In genomic region chr12:50220357-50221061, GRCh38 we compare ENCODE assay signal across 8 cellular contexts. TPM values are rescaled to one million over a fixed set of nuclear protein-coding genes. Genes with fewer than 3 reads are reported as not detected.
DNase-seq lines count a peak whose midpoint lies in the region; ATAC-seq, FAIRE-seq and TF ChIP-seq lines count a peak whose summit lies in the region.

No MANE protein-coding gene starts in this region.

- WGBS in heart right ventricle, 2 donors = 35 to 41% methylated on average over 4 of the region's 4 CpGs

- peaks cover 5 to 17% of the 10 kb centered on the region in 2 donors for H3K36me3 Mint-ChIP-seq in activated T-cell treated with anti-CD3 and anti-CD28 coated beads, Interleukin-2, amount 50 U/mL, for 72 hours (ENCODE audit: insufficient read depth in 2 of 2)

- peak overlapping the region; percentile 1; the same call in 1 of the 2 replicates for H3K27ac ChIP-seq in HUES6 (ENCODE audit: low read depth, low read length)
- peak overlapping the region; percentile 0 to 88 (median 78) for H3K27ac ChIP-seq in heart right ventricle

- H3K4me3 ChIP-seq in HUES6 (ENCODE audit: low read depth, low read length) = peak overlapping the region; percentile 62
- H3K4me3 ChIP-seq in heart right ventricle = peak overlapping the region in 9 of 10 donors; percentile 21 to 58 (median 53)

- peaks cover 47% of the 10 kb centered on the region for H3K4me1 Mint-ChIP-seq in activated T-cell treated with anti-CD3 and anti-CD28 coated beads, Interleukin-2, amount 50 U/mL, for 72 hours (ENCODE audit: low read depth)

- DNase-seq in A172 (ENCODE audit: low spot score) (peak; percentile 48), GM18507 (ENCODE audit: extremely low spot score, insufficient read length, low read depth) (no peak), heart right ventricle (no peak), RPMI8226 (no peak), cortex of kidney (lab: John Stamatoyannopoulos, UW) (no peak)
- peak; percentile 70 to 76 for DNase-seq in activated T-cell treated with anti-CD3 and anti-CD28 coated beads, Interleukin-2, amount 50 U/mL, for 72 hours
- peak; percentile 38 to 46 for DNase-seq in stimulated activated CD8-positive, alpha-beta memory T cell treated with anti-CD3 and anti-CD28 coated beads, Interleukin-15, amount 100 ng/mL, for 48 hours (ENCODE audit: low read depth in 2 of 2)

- TF ChIP-seq CTCF in heart right ventricle (IDR thresholded peaks at IDR 0.05) = no peak

- peak overlapping the region; percentile 84 for H3K9ac ChIP-seq in HUES6 (ENCODE audit: low read length)

- H3K4me3 Mint-ChIP-seq in activated T-cell treated with anti-CD3 and anti-CD28 coated beads, Interleukin-2, amount 50 U/mL, for 72 hours = no peak overlapping the region

- H3K27me3 ChIP-seq in HUES6 (ENCODE audit: control insufficient read depth, insufficient read depth, low read length) (no peaks in the 10 kb centered on the region), heart right ventricle (no peaks in the 10 kb centered on the region)

- H3K9me3 ChIP-seq in HUES6 (ENCODE audit: control insufficient read depth, insufficient read depth, low read depth, low read length) = no peaks in the 10 kb centered on the region
- no peaks in the 10 kb centered on the region for H3K9me3 ChIP-seq in heart right ventricle

- H3K27me3 Mint-ChIP-seq in activated T-cell treated with anti-CD3 and anti-CD28 coated beads, Interleukin-2, amount 50 U/mL, for 72 hours (ENCODE audit: low read depth) = no peaks in the 10 kb centered on the region

- intact Hi-C loops in heart right ventricle (cut with DNase I) = loop anchor here in 4 of 10 donors (5.0 to 10.0 kb wide), 3 partner anchors 62 to 92 kb away; partner anchors contain the start of gene LIMA1 (in 3 of the 4)

- H3K4me1 ChIP-seq in HUES6 (ENCODE audit: control insufficient read depth, insufficient read depth, low read length) = peaks cover 20% of the 10 kb centered on the region
- peaks cover 0 to 46% (median 28%) of the 10 kb centered on the region in 9 donors for H3K4me1 ChIP-seq in heart right ventricle

- H3K36me3 ChIP-seq in HUES6 (ENCODE audit: control insufficient read depth, insufficient read depth, low read length) (peaks cover 9% of the 10 kb centered on the region; the same call in 1 of the 2 replicates), heart right ventricle (peaks cover 0 to 21% (median 0%) of the 10 kb centered on the region in 9 donors)

- peak; percentile 41 for FAIRE-seq in GM18507 (lab: Jason Lieb, UNC)

- H3K9me3 Mint-ChIP-seq in activated T-cell treated with anti-CD3 and anti-CD28 coated beads, Interleukin-2, amount 50 U/mL, for 72 hours = no peaks in the 10 kb centered on the region

- ATAC-seq in activated T-cell treated with anti-CD3 and anti-CD28 coated beads, Interleukin-2, amount 50 U/mL, for 72 hours (replicated peaks in 1 of 2) = peak; percentile 89 to 91
- ATAC-seq in heart right ventricle = peak in 5 of 8 donors; percentile 34 to 55 (median 54)

- H3K27ac Mint-ChIP-seq in activated T-cell treated with anti-CD3 and anti-CD28 coated beads, Interleukin-2, amount 50 U/mL, for 72 hours = no peak overlapping the region

RNA-seq across cellular contexts. Expression of gene CERS5, which starts 53.3 kb away (rescaled TPM):
- total RNA-seq in A172 (2014; rRNA removed; shearing (Covaris generic)) = 18.9 and 19.2 TPM in 2 replicates
- total RNA-seq in activated T-cell treated with anti-CD3 and anti-CD28 coated beads, Interleukin-2, amount 50 U/mL, for 72 hours = 10 to 100 TPM; 82.5 to 87.6 TPM
- 10 to 100 TPM in 8 of 10 donors, 1 to 10 TPM in 2; 8.3 to 15.6 (median 11.4) TPM for total RNA-seq in heart right ventricle
- polyA plus RNA-seq in heart right ventricle = 10 to 100 TPM; 19.2 to 51.7 TPM

Comparison
In these comparisons a context has a peak if more than half of its experiments do, and no peak if none do; other contexts are left out.
1. DNase-seq: peak in A172 (single experiment), activated T-cell treated with anti-CD3 and anti-CD28 coated beads, Interleukin-2, amount 50 U/mL, for 72 hours (2 of 2) and stimulated activated CD8-positive, alpha-beta memory T cell treated with anti-CD3 and anti-CD28 coated beads, Interleukin-15, amount 100 ng/mL, for 48 hours (2 of 2); none in GM18507 (single experiment), heart right ventricle (0 of 2), RPMI8226 (single experiment) and cortex of kidney (single experiment).